ENCODE assay signal across 8 cellular contexts in genomic region chr1:170664283-170664827, GRCh38. TPM values are rescaled to one million over a fixed set of nuclear protein-coding genes. Genes with fewer than 3 reads are reported as not detected.
DNase-seq lines count a peak whose midpoint lies in the region; ATAC-seq and TF ChIP-seq lines count a peak whose summit lies in the region.

No MANE protein-coding gene starts in this region.

- no peaks in the 10 kb centered on the region for H3K36me3 ChIP-seq in liver (ENCODE audit: control insufficient read depth in 4 of 4, insufficient read depth in 3 of 4, low read depth in 1 of 4, low read length in 3 of 4)
- H3K36me3 ChIP-seq in tibial artery, result no peaks in the 10 kb centered on the region

- intact Hi-C loops in tibial artery (cut with DNase I; ENCODE audit: low total_unique reads), result loop anchor here (5.0 to 10.0 kb wide), 4 partner anchors 72 to 260 kb away; partner anchors contain the start of gene GORAB

- H3K4me3 ChIP-seq in cardiac fibroblast (replicated peaks in 1 of 2; ENCODE audit: low read depth in 2 of 2, low read length in 2 of 2), result peak overlapping the region; percentile 85 to 89
- peak overlapping the region in 2 of 3 donors; percentile 30 to 51 for H3K4me3 ChIP-seq in liver (ENCODE audit: low read depth in 1 of 3, low read length in 3 of 3)
- H3K4me3 ChIP-seq in tibial artery, result peak overlapping the region; percentile 79 to 90

- H3K9me3 ChIP-seq in liver (ENCODE audit: control insufficient read depth in 4 of 4, low read length in 3 of 4), result no peaks in the 10 kb centered on the region
- no peaks in the 10 kb centered on the region for H3K9me3 ChIP-seq in tibial artery

- H3K27me3 ChIP-seq in liver (ENCODE audit: control insufficient read depth in 4 of 4, insufficient read depth in 4 of 4, low read length in 3 of 4) (peaks cover 9 to 26% (median 18%) of the 10 kb centered on the region in 4 donors), tibial artery (no peaks in the 10 kb centered on the region)

- no peaks in the 10 kb centered on the region for H3K9me3 Mint-ChIP-seq in activated CD8-positive, alpha-beta memory T cell treated with anti-CD3 and anti-CD28 coated beads, Interleukin-2, amount 10 ng/mL, durations not matched to agents 7 days and 5 days (ENCODE audit: low read depth)

- TF ChIP-seq RAD21 in liver (IDR thresholded peaks at IDR 0.05), result no peak

- no peak overlapping the region for H3K9ac ChIP-seq in liver (ENCODE audit: low read depth in 1 of 2, low read length in 2 of 2)

- no peak for DNase-seq in activated CD8-positive, alpha-beta memory T cell treated with anti-CD3 and anti-CD28 coated beads, Interleukin-2, amount 10 ng/mL, durations not matched to agents 7 days and 5 days
- DNase-seq in activated CD8-positive, alpha-beta memory T cell treated with anti-CD3 and anti-CD28 coated beads, Interleukin-2, amount 50 U/mL, for 48 hours, result no peak
- DNase-seq in cardiac fibroblast (ENCODE audit: low read depth in 2 of 2) (peak in 1 of 2 donors; percentile 45), tibial artery (peak in 1 of 2 donors; percentile 74), germinal center (ENCODE audit: low spot score) (no peak)

- H3K36me3 Mint-ChIP-seq in activated CD8-positive, alpha-beta memory T cell treated with anti-CD3 and anti-CD28 coated beads, Interleukin-2, amount 10 ng/mL, durations not matched to agents 7 days and 5 days, result peaks cover under 1% of the 10 kb centered on the region

- peaks cover 9 to 26% (median 17%) of the 10 kb centered on the region in 4 donors for H3K4me1 ChIP-seq in liver (ENCODE audit: control insufficient read depth in 4 of 4, insufficient read depth in 4 of 4, low read length in 3 of 4)
- H3K4me1 ChIP-seq in tibial artery, result peaks cover 0 to 20% (median 15%) of the 10 kb centered on the region in 4 donors

- peaks cover 92% of the 10 kb centered on the region for H3K27me3 Mint-ChIP-seq in activated CD8-positive, alpha-beta memory T cell treated with anti-CD3 and anti-CD28 coated beads, Interleukin-2, amount 10 ng/mL, durations not matched to agents 7 days and 5 days

- TF ChIP-seq CTCF in cardiac fibroblast (IDR thresholded peaks at IDR 0.05; ENCODE audit: low read depth, low read length) (no peak), liver (IDR thresholded peaks at IDR 0.05; ENCODE audit: low read depth, low read length, missing input control) (no peak), tibial artery (IDR thresholded peaks at IDR 0.05) (no peak)

- peak overlapping the region; percentile 32 for H3K27ac Mint-ChIP-seq in activated CD8-positive, alpha-beta memory T cell treated with anti-CD3 and anti-CD28 coated beads, Interleukin-2, amount 10 ng/mL, durations not matched to agents 7 days and 5 days

- peaks cover 23% of the 10 kb centered on the region for H3K4me1 Mint-ChIP-seq in activated CD8-positive, alpha-beta memory T cell treated with anti-CD3 and anti-CD28 coated beads, Interleukin-2, amount 10 ng/mL, durations not matched to agents 7 days and 5 days

- ATAC-seq in activated CD8-positive, alpha-beta memory T cell treated with anti-CD3 and anti-CD28 coated beads, Interleukin-2, amount 10 ng/mL, durations not matched to agents 7 days and 5 days, result no peak
- ATAC-seq in HG03469 (IDR thresholded peaks at IDR 0.05; ENCODE audit: unreplicated experiment) (no peak), HG03571 (IDR thresholded peaks at IDR 0.05; ENCODE audit: unreplicated experiment) (no peak)

- CTCF ChIA-PET in activated CD8-positive, alpha-beta memory T cell treated with anti-CD3 and anti-CD28 coated beads, Interleukin-2, amount 10 ng/mL, durations not matched to agents 7 days and 5 days (lab: Charles Lee), result no interaction called here

- 3% methylated on average over 42 of the region's 42 CpGs for WGBS in liver

- H3K4me3 Mint-ChIP-seq in activated CD8-positive, alpha-beta memory T cell treated with anti-CD3 and anti-CD28 coated beads, Interleukin-2, amount 10 ng/mL, durations not matched to agents 7 days and 5 days, result no peak overlapping the region

- no peak overlapping the region for H3K27ac ChIP-seq in liver (ENCODE audit: low read depth in 1 of 2, low read length in 2 of 2)
- H3K27ac ChIP-seq in tibial artery, result peak overlapping the region; percentile 95 to 99

TF ChIP-seq in liver, 16 proteins besides CTCF, POLR2A, EP300 and RAD21:
- TF ChIP-seq FOXA1 (IDR thresholded peaks at IDR 0.05), result no peak
- TF ChIP-seq NR2F2 (IDR thresholded peaks at IDR 0.05), result no peak
- TF ChIP-seq REST (IDR thresholded peaks at IDR 0.05), result no peak
- no peak for TF ChIP-seq ZBTB33 (IDR thresholded peaks at IDR 0.05)
- no peak for TF ChIP-seq FOXA2 (IDR thresholded peaks at IDR 0.05)
- no peak for TF ChIP-seq SP1 (IDR thresholded peaks at IDR 0.05)
- TF ChIP-seq YY1 (IDR thresholded peaks at IDR 0.05), result no peak
- no peak for TF ChIP-seq MAX (IDR thresholded peaks at IDR 0.05)
- no peak for TF ChIP-seq ATF3 (IDR thresholded peaks at IDR 0.05)
- TF ChIP-seq HNF4A (conservative IDR thresholded peaks at IDR 0.05), result no peak
- no peak for TF ChIP-seq JUND (IDR thresholded peaks at IDR 0.05)
- TF ChIP-seq HNF4G (IDR thresholded peaks at IDR 0.05), result no peak
TF ChIP-seq in liver: peak in this region for 0.

RNA-seq across cellular contexts. Expression of gene PRRX1, which starts 0.4 kb away (rescaled TPM):
- not detected for total RNA-seq in activated CD8-positive, alpha-beta memory T cell treated with anti-CD3 and anti-CD28 coated beads, Interleukin-2, amount 10 ng/mL, durations not matched to agents 7 days and 5 days
- under 1 TPM; under 0.01 to 0.25 TPM for total RNA-seq in liver
- polyA plus RNA-seq in liver, result under 1 TPM in 1 of 2 donors, not detected in 1; 0.37 TPM

Comparison
In these comparisons a context has a peak if more than half of its experiments do, and no peak if none do; other contexts are left out.
1. H3K27ac ChIP-seq: peak in tibial artery (2 of 2); none in liver (0 of 2).
2. Peak in every context shown above with its lines, with median percentiles within 50 percentile points of each other: H3K4me3 ChIP-seq.